Comparison of ENCODE assay signal across 1 cellular context in genomic region chr9:137052998-137053943, GRCh38.
TF ChIP-seq lines count a peak whose summit lies in the region.

No MANE protein-coding gene starts in this region.

TF ChIP-seq in GM12878, 131 proteins besides CTCF, POLR2A, EP300 and RAD21:
- TF ChIP-seq BHLHE40 (IDR thresholded peaks at IDR 0.05; ENCODE audit: borderline replicate concordance in 1 of 2, low read depth in 2 of 2, low read length in 1 of 2), result no peak
- TF ChIP-seq GATAD2B (conservative IDR thresholded peaks at IDR 0.05; ENCODE audit: low read depth), result no peak
- TF ChIP-seq ZNF217 (IDR thresholded peaks at IDR 0.05), result no peak
- no peak for TF ChIP-seq FOXM1 (IDR thresholded peaks at IDR 0.05; ENCODE audit: low read depth, low read length)
- TF ChIP-seq TAF1 (IDR thresholded peaks at IDR 0.05; ENCODE audit: borderline replicate concordance, low read depth, low read length), result no peak
- no peak for TF ChIP-seq MYB (IDR thresholded peaks at IDR 0.05; ENCODE audit: borderline replicate concordance, low read depth, low read length)
- no peak for TF ChIP-seq RELA (IDR thresholded peaks at IDR 0.05; ENCODE audit: borderline replicate concordance, partially characterized antibody)
- TF ChIP-seq, protein P1, sequence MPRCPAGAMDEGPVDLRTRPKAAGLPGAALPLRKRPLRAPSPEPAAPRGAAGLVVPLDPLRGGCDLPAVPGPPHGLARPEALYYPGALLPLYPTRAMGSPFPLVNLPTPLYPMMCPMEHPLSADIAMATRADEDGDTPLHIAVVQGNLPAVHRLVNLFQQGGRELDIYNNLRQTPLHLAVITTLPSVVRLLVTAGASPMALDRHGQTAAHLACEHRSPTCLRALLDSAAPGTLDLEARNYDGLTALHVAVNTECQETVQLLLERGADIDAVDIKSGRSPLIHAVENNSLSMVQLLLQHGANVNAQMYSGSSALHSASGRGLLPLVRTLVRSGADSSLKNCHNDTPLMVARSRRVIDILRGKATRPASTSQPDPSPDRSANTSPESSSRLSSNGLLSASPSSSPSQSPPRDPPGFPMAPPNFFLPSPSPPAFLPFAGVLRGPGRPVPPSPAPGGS (IDR thresholded peaks at IDR 0.05; ENCODE audit: borderline replicate concordance, insufficient read depth, low read depth, low read length, poor library complexity, severe bottlenecking), result no peak
- TF ChIP-seq, protein P2, sequence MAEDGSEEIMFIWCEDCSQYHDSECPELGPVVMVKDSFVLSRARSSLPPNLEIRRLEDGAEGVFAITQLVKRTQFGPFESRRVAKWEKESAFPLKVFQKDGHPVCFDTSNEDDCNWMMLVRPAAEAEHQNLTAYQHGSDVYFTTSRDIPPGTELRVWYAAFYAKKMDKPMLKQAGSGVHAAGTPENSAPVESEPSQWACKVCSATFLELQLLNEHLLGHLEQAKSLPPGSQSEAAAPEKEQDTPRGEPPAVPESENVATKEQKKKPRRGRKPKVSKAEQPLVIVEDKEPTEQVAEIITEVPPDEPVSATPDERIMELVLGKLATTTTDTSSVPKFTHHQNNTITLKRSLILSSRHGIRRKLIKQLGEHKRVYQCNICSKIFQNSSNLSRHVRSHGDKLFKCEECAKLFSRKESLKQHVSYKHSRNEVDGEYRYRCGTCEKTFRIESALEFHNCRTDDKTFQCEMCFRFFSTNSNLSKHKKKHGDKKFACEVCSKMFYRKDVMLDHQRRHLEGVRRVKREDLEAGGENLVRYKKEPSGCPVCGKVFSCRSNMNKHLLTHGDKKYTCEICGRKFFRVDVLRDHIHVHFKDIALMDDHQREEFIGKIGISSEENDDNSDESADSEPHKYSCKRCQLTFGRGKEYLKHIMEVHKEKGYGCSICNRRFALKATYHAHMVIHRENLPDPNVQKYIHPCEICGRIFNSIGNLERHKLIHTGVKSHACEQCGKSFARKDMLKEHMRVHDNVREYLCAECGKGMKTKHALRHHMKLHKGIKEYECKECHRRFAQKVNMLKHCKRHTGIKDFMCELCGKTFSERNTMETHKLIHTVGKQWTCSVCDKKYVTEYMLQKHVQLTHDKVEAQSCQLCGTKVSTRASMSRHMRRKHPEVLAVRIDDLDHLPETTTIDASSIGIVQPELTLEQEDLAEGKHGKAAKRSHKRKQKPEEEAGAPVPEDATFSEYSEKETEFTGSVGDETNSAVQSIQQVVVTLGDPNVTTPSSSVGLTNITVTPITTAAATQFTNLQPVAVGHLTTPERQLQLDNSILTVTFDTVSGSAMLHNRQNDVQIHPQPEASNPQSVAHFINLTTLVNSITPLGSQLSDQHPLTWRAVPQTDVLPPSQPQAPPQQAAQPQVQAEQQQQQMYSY (CRISPR knock-in tag; IDR thresholded peaks at IDR 0.05), result no peak
- no peak for TF ChIP-seq CHD1 (IDR thresholded peaks at IDR 0.05; ENCODE audit: low read depth, low read length)
- no peak for TF ChIP-seq POLR2AphosphoS5 (IDR thresholded peaks at IDR 0.05; ENCODE audit: low read length)
- TF ChIP-seq, protein P3, sequence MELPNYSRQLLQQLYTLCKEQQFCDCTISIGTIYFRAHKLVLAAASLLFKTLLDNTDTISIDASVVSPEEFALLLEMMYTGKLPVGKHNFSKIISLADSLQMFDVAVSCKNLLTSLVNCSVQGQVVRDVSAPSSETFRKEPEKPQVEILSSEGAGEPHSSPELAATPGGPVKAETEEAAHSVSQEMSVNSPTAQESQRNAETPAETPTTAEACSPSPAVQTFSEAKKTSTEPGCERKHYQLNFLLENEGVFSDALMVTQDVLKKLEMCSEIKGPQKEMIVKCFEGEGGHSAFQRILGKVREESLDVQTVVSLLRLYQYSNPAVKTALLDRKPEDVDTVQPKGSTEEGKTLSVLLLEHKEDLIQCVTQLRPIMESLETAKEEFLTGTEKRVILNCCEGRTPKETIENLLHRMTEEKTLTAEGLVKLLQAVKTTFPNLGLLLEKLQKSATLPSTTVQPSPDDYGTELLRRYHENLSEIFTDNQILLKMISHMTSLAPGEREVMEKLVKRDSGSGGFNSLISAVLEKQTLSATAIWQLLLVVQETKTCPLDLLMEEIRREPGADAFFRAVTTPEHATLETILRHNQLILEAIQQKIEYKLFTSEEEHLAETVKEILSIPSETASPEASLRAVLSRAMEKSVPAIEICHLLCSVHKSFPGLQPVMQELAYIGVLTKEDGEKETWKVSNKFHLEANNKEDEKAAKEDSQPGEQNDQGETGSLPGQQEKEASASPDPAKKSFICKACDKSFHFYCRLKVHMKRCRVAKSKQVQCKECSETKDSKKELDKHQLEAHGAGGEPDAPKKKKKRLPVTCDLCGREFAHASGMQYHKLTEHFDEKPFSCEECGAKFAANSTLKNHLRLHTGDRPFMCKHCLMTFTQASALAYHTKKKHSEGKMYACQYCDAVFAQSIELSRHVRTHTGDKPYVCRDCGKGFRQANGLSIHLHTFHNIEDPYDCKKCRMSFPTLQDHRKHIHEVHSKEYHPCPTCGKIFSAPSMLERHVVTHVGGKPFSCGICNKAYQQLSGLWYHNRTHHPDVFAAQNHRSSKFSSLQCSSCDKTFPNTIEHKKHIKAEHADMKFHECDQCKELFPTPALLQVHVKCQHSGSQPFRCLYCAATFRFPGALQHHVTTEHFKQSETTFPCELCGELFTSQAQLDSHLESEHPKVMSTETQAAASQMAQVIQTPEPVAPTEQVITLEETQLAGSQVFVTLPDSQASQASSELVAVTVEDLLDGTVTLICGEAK (IDR thresholded peaks at IDR 0.05; ENCODE audit: borderline replicate concordance), result no peak
- TF ChIP-seq ESRRA (IDR thresholded peaks at IDR 0.05; ENCODE audit: low read length), result no peak
- TF ChIP-seq DPF2 (IDR thresholded peaks at IDR 0.05), result no peak
